Comparison of ENCODE assay signal across 9 cellular contexts in the genomic region with DNA sequence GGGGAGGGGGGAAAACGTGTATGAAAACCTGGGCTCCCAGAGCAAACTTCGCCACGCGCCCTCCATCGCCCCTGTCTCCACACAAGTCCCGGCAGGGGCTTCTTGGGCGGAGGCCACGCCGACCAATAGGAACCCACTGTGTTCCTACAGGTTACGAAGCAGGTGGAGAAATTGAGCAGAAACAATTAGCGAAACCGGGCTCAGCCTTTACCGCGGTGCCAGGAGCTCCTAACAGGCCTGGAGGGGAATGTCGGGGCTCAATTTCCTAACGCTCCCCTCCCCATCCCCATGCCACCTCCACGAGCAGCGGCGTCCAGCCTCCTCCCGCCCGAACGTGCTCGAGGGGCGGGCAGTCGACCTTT. TPM values are rescaled to one million over a fixed set of nuclear protein-coding genes. Genes with fewer than 3 reads are reported as not detected.
DNase-seq lines count a peak whose midpoint lies in the region; ATAC-seq and TF ChIP-seq lines count a peak whose summit lies in the region.
"Had no signal": no experiment of that assay in that cellular context is flagged by ENCODE, and none has a peak within 500 bp of the region (broad histone marks: within the 10 kb centered on the region; RNA-seq: fewer than 3 reads in every experiment).

No MANE protein-coding gene starts in this region.

- peaks cover 13% of the 10 kb centered on the region for H3K4me1 Mint-ChIP-seq in activated T-cell treated with anti-CD3 and anti-CD28 coated beads, Interleukin-2, amount 50 U/mL, for 72 hours (ENCODE audit: low read depth)
- H3K4me1 Mint-ChIP-seq in activated T-helper 2 cell treated with anti-CD3 and anti-CD28 coated beads, Interferon-gamma antibody, Interleukin-2, Interleukin-4, amounts not matched to agents 10 μg/mL and 5 μg/mL and 100 μg/mL, durations not matched to agents 14 hours and 24 hours and 36 hours (ENCODE audit: low read depth), result peaks cover 8% of the 10 kb centered on the region
- peaks cover 9% of the 10 kb centered on the region for H3K4me1 Mint-ChIP-seq in memory B cell
- peaks cover 27% of the 10 kb centered on the region for H3K4me1 Mint-ChIP-seq in type B pancreatic cell (ENCODE audit: unreplicated experiment)

- TF ChIP-seq CTCF in type B pancreatic cell (conservative IDR thresholded peaks at IDR 0.05), result no peak

- H3K27me3 Mint-ChIP-seq in activated T-cell treated with anti-CD3 and anti-CD28 coated beads, Interleukin-2, amount 50 U/mL, for 72 hours (ENCODE audit: low read depth), result peaks cover 37% of the 10 kb centered on the region
- peaks cover 72% of the 10 kb centered on the region for H3K27me3 Mint-ChIP-seq in activated T-helper 2 cell treated with anti-CD3 and anti-CD28 coated beads, Interferon-gamma antibody, Interleukin-2, Interleukin-4, amounts not matched to agents 10 μg/mL and 5 μg/mL and 100 μg/mL, durations not matched to agents 14 hours and 24 hours and 36 hours (ENCODE audit: low read depth)
- peaks cover 24% of the 10 kb centered on the region for H3K27me3 Mint-ChIP-seq in memory B cell
- H3K27me3 Mint-ChIP-seq in type B pancreatic cell, result peaks cover 81% of the 10 kb centered on the region

- peak overlapping the region; percentile 75 to 88 for H3K4me3 Mint-ChIP-seq in activated T-cell treated with anti-CD3 and anti-CD28 coated beads, Interleukin-2, amount 50 U/mL, for 72 hours
- H3K4me3 Mint-ChIP-seq in activated T-helper 2 cell treated with anti-CD3 and anti-CD28 coated beads, Interferon-gamma antibody, Interleukin-2, Interleukin-4, amounts not matched to agents 10 μg/mL and 5 μg/mL and 100 μg/mL, durations not matched to agents 14 hours and 24 hours and 36 hours (ENCODE audit: low read depth), result peak overlapping the region; percentile 31
- peak overlapping the region; percentile 81 for H3K4me3 Mint-ChIP-seq in memory B cell
- H3K4me3 Mint-ChIP-seq in type B pancreatic cell, result peak overlapping the region; percentile 89

- intact Hi-C loops in activated T-helper 2 cell treated with anti-CD3 and anti-CD28 coated beads, Interferon-gamma antibody, Interleukin-2, Interleukin-4, amounts not matched to agents 10 μg/mL and 5 μg/mL and 100 μg/mL, durations not matched to agents 14 hours and 24 hours and 36 hours (cut with micrococcal nuclease), result loop anchor here (5.0 to 10.0 kb wide), 2 partner anchors 112 to 550 kb away; no protein-coding TSS in a partner anchor

- H3K36me3 Mint-ChIP-seq in activated T-cell treated with anti-CD3 and anti-CD28 coated beads, Interleukin-2, amount 50 U/mL, for 72 hours (ENCODE audit: insufficient read depth in 2 of 2), result peaks cover 0 to 2% of the 10 kb centered on the region in 2 donors
- H3K36me3 Mint-ChIP-seq in activated T-helper 2 cell treated with anti-CD3 and anti-CD28 coated beads, Interferon-gamma antibody, Interleukin-2, Interleukin-4, amounts not matched to agents 10 μg/mL and 5 μg/mL and 100 μg/mL, durations not matched to agents 14 hours and 24 hours and 36 hours (ENCODE audit: low read depth), result no peaks in the 10 kb centered on the region
- H3K36me3 Mint-ChIP-seq in memory B cell (no peaks in the 10 kb centered on the region), type B pancreatic cell (no peaks in the 10 kb centered on the region)

- DNase-seq in activated T-cell treated with anti-CD3 and anti-CD28 coated beads, Interleukin-2, amount 50 U/mL, for 72 hours, result no peak
- DNase-seq in activated T-cell treated with anti-CD3 and anti-CD28 coated beads for 4 hours (no peak), memory B cell (ENCODE audit: low spot score in 2 of 2) (no peak), type B pancreatic cell (ENCODE audit: extremely low spot score, unreplicated experiment) (no peak), OCI-M2 (lab: John Stamatoyannopoulos, UW; ENCODE audit: unreplicated experiment) (no peak), putamen (ENCODE audit: low spot score) (no peak)
- no peak for DNase-seq in activated T-helper 2 cell treated with anti-CD3 and anti-CD28 coated beads, Interferon-gamma antibody, Interleukin-2, Interleukin-4, amounts not matched to agents 10 μg/mL and 5 μg/mL and 100 μg/mL, durations not matched to agents 14 hours and 24 hours and 36 hours (ENCODE audit: low spot score)
- no peak for DNase-seq in activated effector memory CD4-positive, alpha-beta T cell treated with Interleukin-2 at 50 U/mL for 16 hours

- no peak overlapping the region for H3K27ac Mint-ChIP-seq in activated T-cell treated with anti-CD3 and anti-CD28 coated beads, Interleukin-2, amount 50 U/mL, for 72 hours
- no peak overlapping the region for H3K27ac Mint-ChIP-seq in activated T-helper 2 cell treated with anti-CD3 and anti-CD28 coated beads, Interferon-gamma antibody, Interleukin-2, Interleukin-4, amounts not matched to agents 10 μg/mL and 5 μg/mL and 100 μg/mL, durations not matched to agents 14 hours and 24 hours and 36 hours
- H3K27ac Mint-ChIP-seq in memory B cell (no peak overlapping the region), type B pancreatic cell (peak overlapping the region; percentile 40)

- H3K9me3 Mint-ChIP-seq in activated T-cell treated with anti-CD3 and anti-CD28 coated beads, Interleukin-2, amount 50 U/mL, for 72 hours, result no peaks in the 10 kb centered on the region
- H3K9me3 Mint-ChIP-seq in activated T-helper 2 cell treated with anti-CD3 and anti-CD28 coated beads, Interferon-gamma antibody, Interleukin-2, Interleukin-4, amounts not matched to agents 10 μg/mL and 5 μg/mL and 100 μg/mL, durations not matched to agents 14 hours and 24 hours and 36 hours, result no peaks in the 10 kb centered on the region
- H3K9me3 Mint-ChIP-seq in memory B cell (no peaks in the 10 kb centered on the region), type B pancreatic cell (no peaks in the 10 kb centered on the region)

- ATAC-seq in activated T-cell treated with anti-CD3 and anti-CD28 coated beads, Interleukin-2, amount 50 U/mL, for 72 hours (replicated peaks in 1 of 2), result no peak
- ATAC-seq in memory B cell (ENCODE audit: low read depth), result no peak

RNA-seq across cellular contexts. Expression of a gene that starts 0.6 kb away (rescaled TPM):
- total RNA-seq in activated T-cell treated with anti-CD3 and anti-CD28 coated beads, Interleukin-2, amount 50 U/mL, for 72 hours, result under 1 TPM; 0.07 to 0.22 TPM
- total RNA-seq in activated T-helper 2 cell treated with anti-CD3 and anti-CD28 coated beads, Interferon-gamma antibody, Interleukin-2, Interleukin-4, amounts not matched to agents 10 μg/mL and 5 μg/mL and 100 μg/mL, durations not matched to agents 14 hours and 24 hours and 36 hours, result 0.28 and 0.55 TPM in 2 replicates
- total RNA-seq in type B pancreatic cell (ENCODE audit: low replicate concordance), result 5.5 and 19.5 TPM in 2 replicates
- total RNA-seq: Daoy had no signal

Comparison
In these comparisons a context has a peak if more than half of its experiments do, and no peak if none do; other contexts are left out.
1. H3K4me3 Mint-ChIP-seq: peak in every context shown above with its lines; median percentile 89 in type B pancreatic cell; 82 in activated T-cell treated with anti-CD3 and anti-CD28 coated beads, Interleukin-2, amount 50 U/mL, for 72 hours; 81 in memory B cell; 31 in activated T-helper 2 cell treated with anti-CD3 and anti-CD28 coated beads, Interferon-gamma antibody, Interleukin-2, Interleukin-4, amounts not matched to agents 10 μg/mL and 5 μg/mL and 100 μg/mL, durations not matched to agents 14 hours and 24 hours and 36 hours.